ENCODE assay signal across 8 cellular contexts in genomic region chr7:148303295-148304013, GRCh38.
DNase-seq lines count a peak whose midpoint lies in the region; TF ChIP-seq lines count a peak whose summit lies in the region.

No MANE protein-coding gene starts in this region.

- H3K36me3 Mint-ChIP-seq in nephron (ENCODE audit: low read depth), result no peaks in the 10 kb centered on the region
- H3K36me3 Mint-ChIP-seq in endodermal cell (ENCODE audit: low read depth), result no peaks in the 10 kb centered on the region

- no peaks in the 10 kb centered on the region for H3K27me3 ChIP-seq in colonic mucosa
- H3K27me3 ChIP-seq in endodermal cell (ENCODE audit: control insufficient read depth, insufficient read depth, low read length, poor library complexity, severe bottlenecking), result no peaks in the 10 kb centered on the region

- H3K4me3 ChIP-seq in colonic mucosa, result no peak overlapping the region
- no peak overlapping the region for H3K4me3 ChIP-seq in endodermal cell (ENCODE audit: low read length)

- H3K9me3 ChIP-seq in colonic mucosa (no peaks in the 10 kb centered on the region), endodermal cell (ENCODE audit: control insufficient read depth, low read length) (no peaks in the 10 kb centered on the region)

- H3K27ac Mint-ChIP-seq in nephron (peak overlapping the region; percentile 63 to 95 (median 91)), endodermal cell (no peak overlapping the region)

- peaks cover 30% of the 10 kb centered on the region for H3K4me1 Mint-ChIP-seq in nephron
- peaks cover 46% of the 10 kb centered on the region for H3K4me1 Mint-ChIP-seq in endodermal cell

- 83 to 89% methylated on average over 6 to 11 of the region's 11 CpGs for WGBS in endodermal cell (ENCODE audit: insufficient coverage in 1 of 2, insufficient read length in 1 of 2), 2 experiments

- H3K27me3 Mint-ChIP-seq in nephron (ENCODE audit: low read depth), result peaks cover 3% of the 10 kb centered on the region
- H3K27me3 Mint-ChIP-seq in endodermal cell (ENCODE audit: insufficient read depth), result no peaks in the 10 kb centered on the region

- H3K4me1 ChIP-seq in colonic mucosa, result no peaks in the 10 kb centered on the region
- H3K4me1 ChIP-seq in endodermal cell (ENCODE audit: control insufficient read depth, insufficient read depth, low read length), result peaks cover 17% of the 10 kb centered on the region

- H3K4me3 Mint-ChIP-seq in nephron (peak overlapping the region in 1 of 3 experiments; percentile 19), endodermal cell (no peak overlapping the region)

- H3K9ac ChIP-seq in colonic mucosa (ENCODE audit: low read depth in 2 of 2, low read length in 2 of 2) (no peak overlapping the region), endodermal cell (ENCODE audit: extremely low read depth, low read length, poor library complexity, severe bottlenecking) (no peak overlapping the region)

- H3K27ac ChIP-seq in colonic mucosa, result no peak overlapping the region
- no peak overlapping the region for H3K27ac ChIP-seq in endodermal cell (ENCODE audit: low read depth, low read length)

- intact Hi-C loops in colonic mucosa (cut with DNase I), result no loop called here

- no peak for TF ChIP-seq CTCF in colonic mucosa (IDR thresholded peaks at IDR 0.05)
- TF ChIP-seq CTCF in nephron (IDR thresholded peaks at IDR 0.05; ENCODE audit: unreplicated experiment in 3 of 3), result no peak
- TF ChIP-seq CTCF in endodermal cell (conservative IDR thresholded peaks at IDR 0.05), result no peak

- DNase-seq in COLO829 (ENCODE audit: low spot score) (peak; percentile 81), NCI-H1436 (lab: John Stamatoyannopoulos, UW) (peak; percentile 28), colonic mucosa (peak; percentile 34), T-helper 9 cell (no peak), endodermal cell (no peak), dermis blood vessel endothelial cell (no peak)
- DNase-seq in activated T-cell treated with anti-CD3 and anti-CD28 coated beads, Interleukin-2, amount 50 U/mL, for 48 hours, result no peak

- no peaks in the 10 kb centered on the region for H3K9me3 Mint-ChIP-seq in nephron
- no peaks in the 10 kb centered on the region for H3K9me3 Mint-ChIP-seq in endodermal cell

- no peaks in the 10 kb centered on the region for H3K36me3 ChIP-seq in colonic mucosa
- no peaks in the 10 kb centered on the region for H3K36me3 ChIP-seq in endodermal cell (ENCODE audit: control insufficient read depth, insufficient read depth, low read length)

Comparison
In these comparisons a context has a peak if more than half of its experiments do, and no peak if none do; other contexts are left out.
1. DNase-seq: peak in COLO829 (single experiment), NCI-H1436 (single experiment) and colonic mucosa (single experiment); none in T-helper 9 cell (single experiment), endodermal cell (single experiment), dermis blood vessel endothelial cell (single experiment) and activated T-cell treated with anti-CD3 and anti-CD28 coated beads, Interleukin-2, amount 50 U/mL, for 48 hours (0 of 2).